In the genomic region with DNA sequence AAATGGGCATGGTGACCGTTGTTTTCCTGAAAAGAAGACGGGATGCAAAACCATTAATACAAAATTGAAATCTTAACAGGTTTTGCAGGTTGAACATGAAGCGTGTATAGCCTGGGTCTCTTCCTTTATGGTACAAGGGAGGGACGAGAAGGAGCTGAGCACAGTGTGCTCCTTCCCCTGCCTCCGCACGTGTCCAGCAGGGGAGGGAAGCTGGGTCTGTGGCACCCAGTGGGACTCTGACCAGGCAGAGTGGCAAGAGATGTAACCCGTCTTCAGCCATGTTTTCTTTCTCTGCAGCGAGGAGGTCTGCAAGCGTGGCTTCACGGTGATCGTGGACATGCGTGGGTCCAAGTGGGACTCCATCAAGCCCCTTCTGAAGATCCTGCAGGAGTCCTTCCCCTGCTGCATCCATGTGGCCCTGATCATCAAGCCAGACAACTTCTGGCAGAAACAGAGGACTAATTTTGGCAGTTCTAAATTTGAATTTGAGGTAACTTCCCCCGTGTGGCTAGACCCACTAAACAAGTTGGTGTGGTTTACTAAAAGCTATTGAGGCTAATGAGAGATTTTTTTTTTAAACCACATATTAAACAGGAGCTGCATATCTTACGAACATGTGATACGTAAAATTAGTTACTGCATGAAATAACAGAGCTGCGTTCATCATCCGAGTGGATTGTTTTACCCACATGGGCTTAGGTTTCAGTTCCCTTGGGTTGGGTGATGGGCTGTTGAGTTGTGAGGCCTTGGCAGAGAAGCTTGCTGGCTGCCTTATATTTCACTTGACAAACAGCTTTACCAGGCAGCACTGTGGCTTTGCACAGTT, we compare ENCODE assay signal across 9 cellular contexts.
DNase-seq lines count a peak whose midpoint lies in the region; ATAC-seq and TF ChIP-seq lines count a peak whose summit lies in the region.
"Had no signal": no experiment of that assay in that cellular context is flagged by ENCODE, and none has a peak within 500 bp of the region (broad histone marks: within the 10 kb centered on the region; RNA-seq: fewer than 3 reads in every experiment).

No MANE protein-coding gene starts in this region.

- no peak overlapping the region for H3K14ac ChIP-seq in IMR-90 (replicated peaks; ENCODE audit: low read depth, low read length)

- H3K23ac ChIP-seq in IMR-90 (ENCODE audit: low read depth, low read length), result peak overlapping the region; percentile 48; the same call in 1 of the 2 replicates

- no peak overlapping the region for H2BK120ac ChIP-seq in IMR-90 (ENCODE audit: low read depth, low read length)

- no peak overlapping the region for H3K4me3 Mint-ChIP-seq in nephron progenitor cell
- no peak overlapping the region for H3K4me3 Mint-ChIP-seq in activated CD4-positive, alpha-beta T cell treated with anti-CD3 and anti-CD28 coated beads, Interleukin-2, amount 10 ng/mL, durations not matched to agents 7 days and 5 days
- H3K4me3 Mint-ChIP-seq in CD4-positive, alpha-beta memory T cell, result no peak overlapping the region

- CTCF ChIA-PET in IMR-90 (lab: Yijun Ruan, JAX), result no interaction called here
- CTCF ChIA-PET in activated CD4-positive, alpha-beta T cell treated with anti-CD3 and anti-CD28 coated beads, Interleukin-2, amount 10 ng/mL, durations not matched to agents 7 days and 5 days (lab: Charles Lee), result no interaction called here
- CTCF ChIA-PET in CD4-positive, alpha-beta memory T cell (lab: Charles Lee; ENCODE audit: partially characterized antibody), result no interaction called here

- TF ChIP-seq POLR2A in IMR-90 (IDR thresholded peaks at IDR 0.05; ENCODE audit: low read depth, low read length), result no peak

- no peak overlapping the region for H2AK9ac ChIP-seq in IMR-90 (replicated peaks; ENCODE audit: low read depth, low read length, poor library complexity)

- H2AFZ ChIP-seq in IMR-90 (replicated peaks; ENCODE audit: low read length, poor library complexity), result no peak overlapping the region

- H3K79me1 ChIP-seq in IMR-90 (ENCODE audit: low read depth in 1 of 2, low read length in 2 of 2), result peaks cover 21 to 79% of the 10 kb centered on the region in 2 experiments

- TF ChIP-seq CTCF in IMR-90 (conservative IDR thresholded peaks at IDR 0.05; ENCODE audit: low read depth, low read length) (no peak), nephron progenitor cell (IDR thresholded peaks at IDR 0.05) (no peak)

- H4K20me1 ChIP-seq in IMR-90 (ENCODE audit: insufficient read depth, low read length), result peaks cover 75% of the 10 kb centered on the region

- peaks cover 52% of the 10 kb centered on the region for H3K36me3 Mint-ChIP-seq in nephron progenitor cell (ENCODE audit: low read depth)
- H3K36me3 Mint-ChIP-seq in activated CD4-positive, alpha-beta T cell treated with anti-CD3 and anti-CD28 coated beads, Interleukin-2, amount 10 ng/mL, durations not matched to agents 7 days and 5 days (ENCODE audit: low read depth), result no peaks in the 10 kb centered on the region
- no peaks in the 10 kb centered on the region for H3K36me3 Mint-ChIP-seq in CD4-positive, alpha-beta memory T cell

- H3K9ac ChIP-seq in IMR-90 (ENCODE audit: low read depth, low read length), result no peak overlapping the region

- in situ Hi-C loops in IMR-90 (cut with MboI; ENCODE audit: low sequenced_read_pairs), result no loop called here

- no peak overlapping the region for H3K27ac ChIP-seq in IMR-90 (ENCODE audit: insufficient read depth, low read length)
- no peak overlapping the region for H3K27ac ChIP-seq in CD4-positive, alpha-beta memory T cell (ENCODE audit: low read depth, low read length)

- H3K9me3 ChIP-seq in IMR-90 (ENCODE audit: control insufficient read depth, insufficient read depth, low read length), result no peaks in the 10 kb centered on the region
- no peaks in the 10 kb centered on the region for H3K9me3 ChIP-seq in CD4-positive, alpha-beta memory T cell (ENCODE audit: control insufficient read depth in 1 of 2, low read length in 2 of 2)

- H3K9me1 ChIP-seq in IMR-90 (ENCODE audit: insufficient read depth, low read length), result peaks cover 24% of the 10 kb centered on the region

- H3K36me3 ChIP-seq in IMR-90 (ENCODE audit: control insufficient read depth, insufficient read depth, low read length), result peaks cover 62% of the 10 kb centered on the region
- H3K36me3 ChIP-seq in CD4-positive, alpha-beta memory T cell (ENCODE audit: insufficient read depth, low read length), result no peaks in the 10 kb centered on the region

- peaks cover 45% of the 10 kb centered on the region for H3K4me1 Mint-ChIP-seq in nephron progenitor cell
- peaks cover under 1% of the 10 kb centered on the region for H3K4me1 Mint-ChIP-seq in activated CD4-positive, alpha-beta T cell treated with anti-CD3 and anti-CD28 coated beads, Interleukin-2, amount 10 ng/mL, durations not matched to agents 7 days and 5 days
- no peaks in the 10 kb centered on the region for H3K4me1 Mint-ChIP-seq in CD4-positive, alpha-beta memory T cell

- H4K91ac ChIP-seq in IMR-90 (ENCODE audit: insufficient read depth, low read depth, low read length), result no peak overlapping the region

- H3K18ac ChIP-seq in IMR-90 (ENCODE audit: low read depth, low read length), result no peak overlapping the region

- no peak overlapping the region for H3K4me2 ChIP-seq in IMR-90 (ENCODE audit: low read depth, low read length)

- TF ChIP-seq RAD21 in IMR-90 (IDR thresholded peaks at IDR 0.05; ENCODE audit: low read length), result no peak

- dilution Hi-C loops in IMR-90 (cut with HindIII; ENCODE audit: low sequenced_read_pairs, unreplicated experiment), result no loop called here

- H3K4ac ChIP-seq in IMR-90 (ENCODE audit: low read depth, low read length), result no peak overlapping the region

- peak; percentile 79 for ATAC-seq in GM19023 (IDR thresholded peaks at IDR 0.05; ENCODE audit: unreplicated experiment)
- ATAC-seq in HG02642 (IDR thresholded peaks at IDR 0.05; ENCODE audit: poor library complexity, unreplicated experiment), result peak; percentile 79
- no peak for ATAC-seq in IMR-90 (ENCODE audit: low read depth)

- no peak overlapping the region for H2AK5ac ChIP-seq in IMR-90 (ENCODE audit: low read depth, low read length)

- H3K4me3 ChIP-seq in IMR-90 (ENCODE audit: insufficient read depth, low read depth, low read length), result no peak overlapping the region
- no peak overlapping the region for H3K4me3 ChIP-seq in CD4-positive, alpha-beta memory T cell (ENCODE audit: low read length in 2 of 2)

- H2BK20ac ChIP-seq in IMR-90 (ENCODE audit: low read depth, low read length), result no peak overlapping the region

- no TSS peak for BruUV-seq in IMR-90 (replicated peaks; lab: Mats Ljungman, UMichigan)

- no peak overlapping the region for H4K5ac ChIP-seq in IMR-90 (ENCODE audit: low read depth, low read length)

- H2BK5ac ChIP-seq in IMR-90 (ENCODE audit: low read depth, low read length, poor library complexity, severe bottlenecking), result peak overlapping the region; percentile 52

- intact Hi-C loops in IMR-90 (cut with micrococcal nuclease), result no loop called here
- intact Hi-C loops in CD4-positive, alpha-beta memory T cell (cut with micrococcal nuclease), result no loop called here

- H3K27me3 Mint-ChIP-seq in nephron progenitor cell (ENCODE audit: low read depth, poor library complexity), result no peaks in the 10 kb centered on the region
- H3K27me3 Mint-ChIP-seq in activated CD4-positive, alpha-beta T cell treated with anti-CD3 and anti-CD28 coated beads, Interleukin-2, amount 10 ng/mL, durations not matched to agents 7 days and 5 days, result no peaks in the 10 kb centered on the region
- peaks cover 5 to 8% of the 10 kb centered on the region in 2 donors for H3K27me3 Mint-ChIP-seq in CD4-positive, alpha-beta memory T cell

- H3K27ac Mint-ChIP-seq in nephron progenitor cell, result peak overlapping the region; percentile 16
- H3K27ac Mint-ChIP-seq in activated CD4-positive, alpha-beta T cell treated with anti-CD3 and anti-CD28 coated beads, Interleukin-2, amount 10 ng/mL, durations not matched to agents 7 days and 5 days, result no peak overlapping the region
- no peak overlapping the region for H3K27ac Mint-ChIP-seq in CD4-positive, alpha-beta memory T cell

- no peaks in the 10 kb centered on the region for H3K27me3 ChIP-seq in IMR-90 (ENCODE audit: control insufficient read depth, insufficient read depth, low read length)
- H3K27me3 ChIP-seq in CD4-positive, alpha-beta memory T cell (ENCODE audit: insufficient read depth, low read length), result no peaks in the 10 kb centered on the region

- POLR2A ChIA-PET in IMR-90 (lab: Charles Lee; ENCODE audit: unreplicated experiment), result no interaction called here
- POLR2A ChIA-PET in activated CD4-positive, alpha-beta T cell treated with anti-CD3 and anti-CD28 coated beads, Interleukin-2, amount 10 ng/mL, durations not matched to agents 7 days and 5 days (lab: Charles Lee), result no interaction called here
- POLR2A ChIA-PET in CD4-positive, alpha-beta memory T cell (lab: Charles Lee; ENCODE audit: partially characterized antibody), result no interaction called here

- 0 out of 4 replicates have a peak overlapping the region, but pooled peaks of 1 of the 2 experiments have one; percentile 17 for H4K8ac ChIP-seq in IMR-90 (ENCODE audit: low read depth in 2 of 2, low read length in 2 of 2)

- peaks cover 15% of the 10 kb centered on the region for H3K4me1 ChIP-seq in IMR-90 (ENCODE audit: control insufficient read depth, insufficient read depth, low read length)
- no peaks in the 10 kb centered on the region for H3K4me1 ChIP-seq in CD4-positive, alpha-beta memory T cell (ENCODE audit: insufficient read depth, low read length)

- H3K56ac ChIP-seq in IMR-90 (ENCODE audit: extremely low read depth, insufficient read depth, low read length), result no peak overlapping the region

- DNase-seq in IMR-90, result no peak
- DNase-seq in nephron progenitor cell, result no peak
- DNase-seq in activated CD4-positive, alpha-beta T cell treated with anti-CD3 and anti-CD28 coated beads for 48 hours, result no peak
- no peak for DNase-seq in activated CD4-positive, alpha-beta T cell treated with anti-CD3 and anti-CD28 coated beads, Interleukin-2, amount 10 ng/mL, durations not matched to agents 7 days and 5 days
- DNase-seq in GOT3 (lab: John Stamatoyannopoulos, UW), result no peak
- DNase-seq in CD4-positive, alpha-beta memory T cell, result no peak
- DNase-seq: activated gamma-delta T cell treated with Interleukin-2 at 50 U/mL for 16 hours had no signal

- H3K9me3 Mint-ChIP-seq in nephron progenitor cell, result no peaks in the 10 kb centered on the region
- H3K9me3 Mint-ChIP-seq in activated CD4-positive, alpha-beta T cell treated with anti-CD3 and anti-CD28 coated beads, Interleukin-2, amount 10 ng/mL, durations not matched to agents 7 days and 5 days, result no peaks in the 10 kb centered on the region
- H3K9me3 Mint-ChIP-seq in CD4-positive, alpha-beta memory T cell, result peaks cover 0 to 2% (median 0%) of the 10 kb centered on the region in 8 donors

- no peak overlapping the region for H2BK15ac ChIP-seq in IMR-90 (ENCODE audit: low read depth, low read length)

- 98% methylated on average over 7 of the region's 17 CpGs; no CpG with 5 or more reads in 1 of the 2 experiments for WGBS in IMR-90 (ENCODE audit: extremely low coverage in 2 of 2, insufficient read length in 1 of 2), 2 experiments

TF ChIP-seq in IMR-90, 13 proteins besides CTCF, POLR2A, EP300 and RAD21 (continues in another document):
- TF ChIP-seq CEBPB (IDR thresholded peaks at IDR 0.05; ENCODE audit: low read depth, low read length) (no peak), RFX5 (IDR thresholded peaks at IDR 0.05; ENCODE audit: low read depth, low read length) (no peak), NFE2L2 (IDR thresholded peaks at IDR 0.05; ENCODE audit: low read depth, low read length) (no peak), SMC3 (IDR thresholded peaks at IDR 0.05; ENCODE audit: low read depth, low read length) (no peak)
